Comparison of ENCODE assay signal across 8 cellular contexts in genomic region chr3:15269091-15269989, GRCh38.
DNase-seq lines count a peak whose midpoint lies in the region; ATAC-seq and TF ChIP-seq lines count a peak whose summit lies in the region.

No MANE protein-coding gene starts in this region.

- peak; percentile 98 for DNase-seq in ELR (ENCODE audit: low read depth)
- DNase-seq in PC-9: peak; percentile 91 to 92
- peak; percentile 87 for DNase-seq in activated T-helper 1 cell treated with anti-CD3 and anti-CD28 coated beads, Interleukin-12 subunit alpha, Interleukin-12 subunit beta, Interleukin-2, Interleukin-4 antibody, amounts not matched to agents 30 ng/mL and 10 ng/mL and 1 ng/mL, durations not matched to agents 14 hours and 24 hours and 36 hours (ENCODE audit: low spot score)
- DNase-seq in fibroblast of lung (ENCODE audit: low read depth in 2 of 2): peak; percentile 92 to 97
- DNase-seq in stomach: peak; percentile 71

- POLR2A ChIA-PET in PC-9 (lab: Charles Lee; ENCODE audit: unreplicated experiment): interaction anchor here (0.6 kb wide), 1 partner anchor 618 kb away, joined by 8 read pairs; no protein-coding TSS in a partner anchor

- no peaks in the 10 kb centered on the region for H3K9me2 ChIP-seq in PC-9 (ENCODE audit: insufficient read depth)

- peaks cover 27% of the 10 kb centered on the region for H3K36me3 Mint-ChIP-seq in activated T-helper 1 cell treated with anti-CD3 and anti-CD28 coated beads, Interleukin-12 subunit alpha, Interleukin-12 subunit beta, Interleukin-2, Interleukin-4 antibody, amounts not matched to agents 30 ng/mL and 10 ng/mL and 1 ng/mL, durations not matched to agents 14 hours and 24 hours and 36 hours (ENCODE audit: low read depth)

- no peak overlapping the region for H3K9ac ChIP-seq in fibroblast of lung (ENCODE audit: insufficient read depth, low read length)

- peak overlapping the region; percentile 59 for H3K4me2 ChIP-seq in PC-9
- peak overlapping the region; percentile 1 for H3K4me2 ChIP-seq in fibroblast of lung (ENCODE audit: extremely low read depth, insufficient read depth, low read length)

- CTCF ChIA-PET in PC-9 (lab: Charles Lee): interaction anchor here (0.8 to 2.6 kb wide), 3 partner anchors 41 to 136 kb away, joined by 3 to 10 read pairs (median 8); partner anchors contain the start of gene SH3BP5

- H3K4me1 Mint-ChIP-seq in activated T-helper 1 cell treated with anti-CD3 and anti-CD28 coated beads, Interleukin-12 subunit alpha, Interleukin-12 subunit beta, Interleukin-2, Interleukin-4 antibody, amounts not matched to agents 30 ng/mL and 10 ng/mL and 1 ng/mL, durations not matched to agents 14 hours and 24 hours and 36 hours (ENCODE audit: low read depth): peaks cover 85% of the 10 kb centered on the region

- 67 to 81% (median 75%) methylated on average over 21 to 29 of the region's 29 CpGs for WGBS in stomach, 5 donors

- intact Hi-C loops in PC-9 (cut with micrococcal nuclease; ENCODE audit: unreplicated experiment) (loop anchor here (1.0 to 5.0 kb wide), 5 partner anchors 24 to 288 kb away; partner anchors contain the start of gene SH3BP5), stomach (cut with DNase I; ENCODE audit: low total_unique reads) (loop anchor here (5.0 kb wide), 2 partner anchors 63 to 108 kb away; partner anchors contain the start of gene SH3BP5)
- intact Hi-C loops in activated T-helper 1 cell treated with anti-CD3 and anti-CD28 coated beads, Interleukin-12 subunit alpha, Interleukin-12 subunit beta, Interleukin-2, Interleukin-4 antibody, amounts not matched to agents 30 ng/mL and 10 ng/mL and 1 ng/mL, durations not matched to agents 14 hours and 24 hours and 36 hours (cut with micrococcal nuclease): loop anchor here (1.0 to 10.0 kb wide), 7 partner anchors 41 to 331 kb away; partner anchors contain the start of genes BTD, CAPN7, EAF1 and HACL1

- H3K27me3 ChIP-seq in PC-9 (ENCODE audit: insufficient read depth, low read depth) (no peaks in the 10 kb centered on the region), fibroblast of lung (ENCODE audit: control insufficient read depth, insufficient read depth, low read length) (no peaks in the 10 kb centered on the region), neutrophil (no peaks in the 10 kb centered on the region), stomach (no peaks in the 10 kb centered on the region)

- H3K4me3 ChIP-seq in PC-9: no peak overlapping the region
- H3K4me3 ChIP-seq in fibroblast of lung (replicated peaks in 1 of 4; ENCODE audit: control extremely low read depth in 1 of 4, insufficient read depth in 1 of 4, low read depth in 3 of 4, low read length in 4 of 4): no peak overlapping the region
- peak overlapping the region; percentile 50 to 51 for H3K4me3 ChIP-seq in neutrophil (ENCODE audit: low read depth in 1 of 2, low read length in 1 of 2)
- H3K4me3 ChIP-seq in stomach: peak overlapping the region in 1 of 4 donors; percentile 3

- peaks cover 27% of the 10 kb centered on the region for H3K4me1 ChIP-seq in PC-9 (replicated peaks; ENCODE audit: insufficient read depth)
- H3K4me1 ChIP-seq in fibroblast of lung (ENCODE audit: control insufficient read depth, extremely low read depth, insufficient read depth, low read length): no peaks in the 10 kb centered on the region
- peaks cover 66 to 73% of the 10 kb centered on the region in 2 experiments for H3K4me1 ChIP-seq in neutrophil (ENCODE audit: control insufficient read depth in 1 of 2, insufficient read depth in 1 of 2, low read depth in 1 of 2, low read length in 1 of 2)
- H3K4me1 ChIP-seq in stomach: peaks cover 4 to 61% (median 8%) of the 10 kb centered on the region in 4 donors

- H2AFZ ChIP-seq in PC-9 (no peak overlapping the region; the same call in 1 of the 2 replicates), fibroblast of lung (ENCODE audit: low read length) (no peak overlapping the region)

- peaks cover 9% of the 10 kb centered on the region; the same call in 1 of the 2 replicates for H3K79me2 ChIP-seq in PC-9 (ENCODE audit: low read depth)
- H3K79me2 ChIP-seq in fibroblast of lung (ENCODE audit: control insufficient read depth, insufficient read depth, low read length): no peaks in the 10 kb centered on the region

- ATAC-seq in HG02678 (IDR thresholded peaks at IDR 0.05; ENCODE audit: unreplicated experiment) (peak; percentile 57), HG03097 (IDR thresholded peaks at IDR 0.05; ENCODE audit: low FRiP score, unreplicated experiment) (no peak)

- H3K27ac ChIP-seq in PC-9: peak overlapping the region; percentile 74
- H3K27ac ChIP-seq in fibroblast of lung (ENCODE audit: insufficient read depth, low read length): no peak overlapping the region
- H3K27ac ChIP-seq in neutrophil: peak overlapping the region; percentile 94
- H3K27ac ChIP-seq in stomach: peak overlapping the region in 4 of 5 donors; percentile 58 to 78 (median 66)

- peaks cover 3% of the 10 kb centered on the region; the same call in 1 of the 2 replicates for H4K20me1 ChIP-seq in PC-9 (ENCODE audit: insufficient read depth)
- H4K20me1 ChIP-seq in fibroblast of lung (ENCODE audit: control insufficient read depth, extremely low read depth, insufficient read depth, low read length): no peaks in the 10 kb centered on the region

- peaks cover 9% of the 10 kb centered on the region for H3F3A ChIP-seq in PC-9 (ENCODE audit: insufficient read depth, low read depth)

- TF ChIP-seq EP300 in stomach (IDR thresholded peaks at IDR 0.05): no peak

- no peaks in the 10 kb centered on the region for H3K36me3 ChIP-seq in PC-9 (ENCODE audit: low read depth)
- no peaks in the 10 kb centered on the region for H3K36me3 ChIP-seq in fibroblast of lung (ENCODE audit: control insufficient read depth, insufficient read depth, low read length)
- peaks cover 38% of the 10 kb centered on the region for H3K36me3 ChIP-seq in neutrophil
- no peaks in the 10 kb centered on the region for H3K36me3 ChIP-seq in stomach

- BruUV-seq in PC-9 (replicated peaks; lab: Mats Ljungman, UMichigan): TSS peak; percentile 17

- no peaks in the 10 kb centered on the region for H3K9me3 Mint-ChIP-seq in activated T-helper 1 cell treated with anti-CD3 and anti-CD28 coated beads, Interleukin-12 subunit alpha, Interleukin-12 subunit beta, Interleukin-2, Interleukin-4 antibody, amounts not matched to agents 30 ng/mL and 10 ng/mL and 1 ng/mL, durations not matched to agents 14 hours and 24 hours and 36 hours

- peak overlapping the region; percentile 65 for H3K4me3 Mint-ChIP-seq in activated T-helper 1 cell treated with anti-CD3 and anti-CD28 coated beads, Interleukin-12 subunit alpha, Interleukin-12 subunit beta, Interleukin-2, Interleukin-4 antibody, amounts not matched to agents 30 ng/mL and 10 ng/mL and 1 ng/mL, durations not matched to agents 14 hours and 24 hours and 36 hours

- TF ChIP-seq POLR2A in stomach (IDR thresholded peaks at IDR 0.05): no peak

- no peaks in the 10 kb centered on the region for H3K27me3 Mint-ChIP-seq in activated T-helper 1 cell treated with anti-CD3 and anti-CD28 coated beads, Interleukin-12 subunit alpha, Interleukin-12 subunit beta, Interleukin-2, Interleukin-4 antibody, amounts not matched to agents 30 ng/mL and 10 ng/mL and 1 ng/mL, durations not matched to agents 14 hours and 24 hours and 36 hours (ENCODE audit: insufficient read depth)

- peak overlapping the region; percentile 84 for H3K27ac Mint-ChIP-seq in activated T-helper 1 cell treated with anti-CD3 and anti-CD28 coated beads, Interleukin-12 subunit alpha, Interleukin-12 subunit beta, Interleukin-2, Interleukin-4 antibody, amounts not matched to agents 30 ng/mL and 10 ng/mL and 1 ng/mL, durations not matched to agents 14 hours and 24 hours and 36 hours

- TF ChIP-seq CTCF in PC-9 (conservative IDR thresholded peaks at IDR 0.05) (no peak), fibroblast of lung (conservative IDR thresholded peaks at IDR 0.05 in 1 of 2, IDR thresholded peaks at IDR 0.05 in 1 of 2; ENCODE audit: low read depth in 1 of 2, low read length in 2 of 2) (no peak), neutrophil (IDR thresholded peaks at IDR 0.05) (peak; percentile 61), stomach (IDR thresholded peaks at IDR 0.05) (no peak)

- no peaks in the 10 kb centered on the region for H3K9me3 ChIP-seq in PC-9 (ENCODE audit: insufficient read depth, low read depth)
- H3K9me3 ChIP-seq in fibroblast of lung (ENCODE audit: control insufficient read depth, insufficient read depth, low read depth, low read length): no peaks in the 10 kb centered on the region
- H3K9me3 ChIP-seq in neutrophil: no peaks in the 10 kb centered on the region
- H3K9me3 ChIP-seq in stomach: no peaks in the 10 kb centered on the region

Comparison
In these comparisons a context has a peak if more than half of its experiments do, and no peak if none do; other contexts are left out.
1. H3K4me3 ChIP-seq: peak in neutrophil (2 of 2); none in PC-9 (single experiment) and fibroblast of lung (0 of 4).
2. Peak in every context shown above with its lines, with median percentiles within 50 percentile points of each other: DNase-seq.